15 cellular contexts compared by ENCODE assay signal in genomic region chr2:172970660-172971059, GRCh38.
A peak's percentile ranks its signal among the peaks of the same experiment; 100 is the strongest.
DNase-seq lines count a peak whose midpoint lies in the region; ATAC-seq and TF ChIP-seq lines count a peak whose summit lies in the region.
"Had no signal": no experiment of that assay in that cellular context is flagged by ENCODE, and none has a peak within 500 bp of the region (broad histone marks: within the 10 kb centered on the region; RNA-seq: fewer than 3 reads in every experiment).

No MANE protein-coding gene starts in this region.

- peak; percentile 94 for ATAC-seq in CD8-positive, alpha-beta T cell
- ATAC-seq in aorta (ENCODE audit: low FRiP score), result no peak
- no peak for ATAC-seq in heart right ventricle
- ATAC-seq: heart left ventricle; left cardiac atrium; stimulated activated memory B cell treated with anti-CD40 and anti-IgM and Interleukin-4, amounts not matched to agents 10 μg/mL and 1 μg/mL and 100 μg/mL, for 72 hours had no signal

- H3K36me3 ChIP-seq in CD8-positive, alpha-beta T cell (ENCODE audit: insufficient read depth, low read length), result no peaks in the 10 kb centered on the region
- H3K36me3 ChIP-seq in aorta (ENCODE audit: control insufficient read depth in 1 of 2, insufficient read depth in 2 of 2, low read length in 1 of 2), result no peaks in the 10 kb centered on the region
- H3K36me3 ChIP-seq in heart right ventricle, result no peaks in the 10 kb centered on the region
- H3K36me3 ChIP-seq: BE2C, heart left ventricle had no signal

- DNase-seq in CD8-positive, alpha-beta T cell, result peak in 6 of 7 experiments; percentile 13 to 77 (median 32)
- peak; percentile 4 for DNase-seq in T follicular helper cell (ENCODE audit: low read depth)
- DNase-seq in activated naive CD4-positive, alpha-beta T cell treated with anti-CD3 and anti-CD28 coated beads, Interleukin-2, amount 10 ng/mL, durations not matched to agents 7 days and 5 days, result peak; percentile 44
- DNase-seq in stimulated activated CD4-positive, alpha-beta T cell treated with anti-CD3 and anti-CD28 coated beads, Interleukin-12 subunit alpha, Interleukin-12 subunit beta, amount 100 ng/mL, for 24 hours (ENCODE audit: low read depth in 2 of 2), result peak; percentile 6 to 7
- no peak for DNase-seq in aorta
- DNase-seq in putamen (ENCODE audit: low spot score), result no peak
- DNase-seq in HT-29 (ENCODE audit: low spot score), result no peak
- no peak for DNase-seq in heart right ventricle
- DNase-seq: BE2C, heart left ventricle, Karpas-422, left cardiac atrium, NCI-H2171, small intestine had no signal

- no peaks in the 10 kb centered on the region for H3K9me3 ChIP-seq in CD8-positive, alpha-beta T cell (ENCODE audit: low read length)
- H3K9me3 ChIP-seq in aorta (ENCODE audit: control insufficient read depth, low read length), result no peaks in the 10 kb centered on the region
- no peaks in the 10 kb centered on the region for H3K9me3 ChIP-seq in heart right ventricle
- H3K9me3 ChIP-seq: BE2C, heart left ventricle had no signal

- intact Hi-C loops in CD8-positive, alpha-beta T cell (cut with DNase I, micrococcal nuclease), result loop anchor here (2.0 to 10.0 kb wide), 5 partner anchors 28 to 1267 kb away; partner anchors contain the start of gene SP3 (in 1 of the 2)
- intact Hi-C loops in aorta (cut with DNase I), result no loop called here
- intact Hi-C loops in heart right ventricle (cut with DNase I), result loop anchor here in 2 of 10 donors (5.0 to 10.0 kb wide), 3 partner anchors 47 to 482 kb away; no protein-coding TSS in a partner anchor

- no peaks in the 10 kb centered on the region for H3K36me3 Mint-ChIP-seq in CD8-positive, alpha-beta T cell
- H3K36me3 Mint-ChIP-seq in activated naive CD4-positive, alpha-beta T cell treated with anti-CD3 and anti-CD28 coated beads, Interleukin-2, amount 10 ng/mL, durations not matched to agents 7 days and 5 days, result no peaks in the 10 kb centered on the region
- H3K36me3 Mint-ChIP-seq: stimulated activated memory B cell treated with anti-CD40 and anti-IgM and Interleukin-4, amounts not matched to agents 10 μg/mL and 1 μg/mL and 100 μg/mL, for 72 hours had no signal

- TF ChIP-seq CTCF in CD8-positive, alpha-beta T cell (IDR thresholded peaks at IDR 0.05), result no peak
- no peak for TF ChIP-seq CTCF in heart right ventricle (IDR thresholded peaks at IDR 0.05)

- no peak overlapping the region for H3K27ac ChIP-seq in CD8-positive, alpha-beta T cell (ENCODE audit: low read depth, low read length)
- H3K27ac ChIP-seq in aorta (ENCODE audit: low read depth in 1 of 2, low read length in 2 of 2) (no peak overlapping the region), heart right ventricle (peak overlapping the region in 2 of 10 donors; percentile 41 to 55)

- H3K27me3 ChIP-seq in CD8-positive, alpha-beta T cell (ENCODE audit: insufficient read depth, low read length), result no peaks in the 10 kb centered on the region
- H3K27me3 ChIP-seq in aorta (ENCODE audit: control insufficient read depth in 1 of 2, insufficient read depth in 2 of 2, low read length in 1 of 2) (no peaks in the 10 kb centered on the region), heart right ventricle (no peaks in the 10 kb centered on the region)
- H3K27me3 ChIP-seq: BE2C, heart left ventricle had no signal

- no peaks in the 10 kb centered on the region for H3K9me3 Mint-ChIP-seq in CD8-positive, alpha-beta T cell
- no peaks in the 10 kb centered on the region for H3K9me3 Mint-ChIP-seq in activated naive CD4-positive, alpha-beta T cell treated with anti-CD3 and anti-CD28 coated beads, Interleukin-2, amount 10 ng/mL, durations not matched to agents 7 days and 5 days
- H3K9me3 Mint-ChIP-seq: stimulated activated memory B cell treated with anti-CD40 and anti-IgM and Interleukin-4, amounts not matched to agents 10 μg/mL and 1 μg/mL and 100 μg/mL, for 72 hours had no signal

- peaks cover 17% of the 10 kb centered on the region for H3K4me1 Mint-ChIP-seq in CD8-positive, alpha-beta T cell (ENCODE audit: low read depth)
- peaks cover 12% of the 10 kb centered on the region for H3K4me1 Mint-ChIP-seq in activated naive CD4-positive, alpha-beta T cell treated with anti-CD3 and anti-CD28 coated beads, Interleukin-2, amount 10 ng/mL, durations not matched to agents 7 days and 5 days
- H3K4me1 Mint-ChIP-seq: stimulated activated memory B cell treated with anti-CD40 and anti-IgM and Interleukin-4, amounts not matched to agents 10 μg/mL and 1 μg/mL and 100 μg/mL, for 72 hours had no signal

- peaks cover 4% of the 10 kb centered on the region for H3K27me3 Mint-ChIP-seq in CD8-positive, alpha-beta T cell (ENCODE audit: low read depth)
- H3K27me3 Mint-ChIP-seq in activated naive CD4-positive, alpha-beta T cell treated with anti-CD3 and anti-CD28 coated beads, Interleukin-2, amount 10 ng/mL, durations not matched to agents 7 days and 5 days, result peaks cover 9% of the 10 kb centered on the region

- H3K27ac Mint-ChIP-seq in CD8-positive, alpha-beta T cell, result peak overlapping the region; percentile 84
- no peak overlapping the region for H3K27ac Mint-ChIP-seq in activated naive CD4-positive, alpha-beta T cell treated with anti-CD3 and anti-CD28 coated beads, Interleukin-2, amount 10 ng/mL, durations not matched to agents 7 days and 5 days
- H3K27ac Mint-ChIP-seq: stimulated activated memory B cell treated with anti-CD40 and anti-IgM and Interleukin-4, amounts not matched to agents 10 μg/mL and 1 μg/mL and 100 μg/mL, for 72 hours had no signal

- H3K4me3 ChIP-seq in CD8-positive, alpha-beta T cell (ENCODE audit: low read depth, low read length), result no peak overlapping the region
- H3K4me3 ChIP-seq in aorta (ENCODE audit: low read length in 2 of 2), result no peak overlapping the region
- H3K4me3 ChIP-seq in heart right ventricle, result no peak overlapping the region
- H3K4me3 ChIP-seq: heart left ventricle had no signal

- no peaks in the 10 kb centered on the region for H3K4me1 ChIP-seq in CD8-positive, alpha-beta T cell (ENCODE audit: insufficient read depth, low read length)
- H3K4me1 ChIP-seq in aorta (ENCODE audit: control insufficient read depth in 1 of 2, insufficient read depth in 2 of 2, low read length in 2 of 2), result no peaks in the 10 kb centered on the region
- peaks cover 9 to 50% (median 29%) of the 10 kb centered on the region in 9 donors for H3K4me1 ChIP-seq in heart right ventricle
- H3K4me1 ChIP-seq: BE2C had no signal

- no peak overlapping the region for H3K4me3 Mint-ChIP-seq in CD8-positive, alpha-beta T cell
- no peak overlapping the region for H3K4me3 Mint-ChIP-seq in activated naive CD4-positive, alpha-beta T cell treated with anti-CD3 and anti-CD28 coated beads, Interleukin-2, amount 10 ng/mL, durations not matched to agents 7 days and 5 days
- H3K4me3 Mint-ChIP-seq: stimulated activated memory B cell treated with anti-CD40 and anti-IgM and Interleukin-4, amounts not matched to agents 10 μg/mL and 1 μg/mL and 100 μg/mL, for 72 hours had no signal

- CTCF ChIA-PET in CD8-positive, alpha-beta T cell (lab: Charles Lee), result interaction anchor here (1.0 to 1.9 kb wide), 3 partner anchors 12 to 56 kb away, joined by 3 to 7 read pairs (median 4); no protein-coding TSS in a partner anchor
- CTCF ChIA-PET in activated naive CD4-positive, alpha-beta T cell treated with anti-CD3 and anti-CD28 coated beads, Interleukin-2, amount 10 ng/mL, durations not matched to agents 7 days and 5 days (lab: Charles Lee), result interaction anchor here (0.6 to 2.0 kb wide), 3 partner anchors 9 to 294 kb away, joined by 3 to 5 read pairs (median 3); no protein-coding TSS in a partner anchor

- POLR2A ChIA-PET in CD8-positive, alpha-beta T cell (lab: Charles Lee), result interaction anchor here (0.6 kb wide), 2 partner anchors 392 to 1555 kb away, joined by 3 to 5 read pairs; no protein-coding TSS in a partner anchor

- WGBS in aorta, 2 donors, result 71 to 83% methylated on average over 4 of the region's 4 CpGs
- 79 to 82% methylated on average over 4 of the region's 4 CpGs for WGBS in heart right ventricle, 2 donors

Comparison
In these comparisons a context has a peak if more than half of its experiments do, and no peak if none do; other contexts are left out.
1. DNase-seq: peak in CD8-positive, alpha-beta T cell (6 of 7), T follicular helper cell (single experiment), activated naive CD4-positive, alpha-beta T cell treated with anti-CD3 and anti-CD28 coated beads, Interleukin-2, amount 10 ng/mL, durations not matched to agents 7 days and 5 days (single experiment) and stimulated activated CD4-positive, alpha-beta T cell treated with anti-CD3 and anti-CD28 coated beads, Interleukin-12 subunit alpha, Interleukin-12 subunit beta, amount 100 ng/mL, for 24 hours (2 of 2); none in aorta (0 of 2), putamen (single experiment), HT-29 (single experiment) and heart right ventricle (0 of 2).
2. intact Hi-C loops: an anchor here in CD8-positive, alpha-beta T cell (2.0 to 10.0 kb wide); none called in aorta.